In genomic region chr7:82362129-82362528, GRCh38 we compare ENCODE assay signal across 2 cellular contexts.
TF ChIP-seq lines count a peak whose summit lies in the region.

No MANE protein-coding gene starts in this region.

TF ChIP-seq in H1, 55 proteins besides CTCF, POLR2A, EP300 and RAD21 (continued from another document):
- TF ChIP-seq RBBP5 (IDR thresholded peaks at IDR 0.05; ENCODE audit: borderline replicate concordance, low read depth, low read length) (no peak), SP1 (IDR thresholded peaks at IDR 0.05; ENCODE audit: low read depth, low read length) (no peak)

TF ChIP-seq in HepG2, 621 proteins besides CTCF, POLR2A, EP300 and RAD21:
- TF ChIP-seq IRF9 (CRISPR knock-in tag; IDR thresholded peaks at IDR 0.05; ENCODE audit: borderline replicate concordance): no peak
- no peak for TF ChIP-seq SUZ12 (IDR thresholded peaks at IDR 0.05; ENCODE audit: low read depth, low read length)
- TF ChIP-seq KLF15 (CRISPR knock-in tag; IDR thresholded peaks at IDR 0.05; ENCODE audit: borderline replicate concordance): no peak
- no peak for TF ChIP-seq SIN3B (IDR thresholded peaks at IDR 0.05; ENCODE audit: low read length)
